In genomic region chr13:40377783-40378182, GRCh38 we compare ENCODE assay signal across 10 cellular contexts.
DNase-seq lines count a peak whose midpoint lies in the region; TF ChIP-seq lines count a peak whose summit lies in the region.
"Had no signal": no experiment of that assay in that cellular context is flagged by ENCODE, and none has a peak within 500 bp of the region (broad histone marks: within the 10 kb centered on the region; RNA-seq: fewer than 3 reads in every experiment).

No MANE protein-coding gene starts in this region.

- TF ChIP-seq CTCF in fibroblast of villous mesenchyme (IDR thresholded peaks at IDR 0.05; ENCODE audit: insufficient read depth, low read depth, low read length) = no peak

- H3K4me3 ChIP-seq in fibroblast of villous mesenchyme (ENCODE audit: low read depth, low read length) = no peak overlapping the region

- DNase-seq in ELR (ENCODE audit: low read depth) = peak; percentile 7
- peak; percentile 45 to 57 for DNase-seq in activated CD4-positive, alpha-beta T cell treated with anti-CD3 and anti-CD28 coated beads, Interleukin-2, amount 50 U/mL, for 48 hours
- DNase-seq in fibroblast of villous mesenchyme (ENCODE audit: low read depth) = peak; percentile 27
- peak in 2 of 3 experiments; percentile 13 for DNase-seq in stimulated activated CD4-positive, alpha-beta T cell treated with anti-CD3 and anti-CD28 coated beads, TNF-alpha, amount 100 ng/mL, for 4 hours (ENCODE audit: low read depth in 3 of 3)
- DNase-seq in NCI-H1417 treated with DMSO at 0.1 percent for 48 hours (lab: John Stamatoyannopoulos, UW) = no peak
- no peak for DNase-seq in NCI-H2107 treated with DMSO at 0.1 percent for 48 hours (lab: John Stamatoyannopoulos, UW; ENCODE audit: unreplicated experiment)
- no peak for DNase-seq in NCI-H1436 treated with DMSO at 0.1 percent for 48 hours (lab: John Stamatoyannopoulos, UW)
- DNase-seq: amygdala, midbrain, NCI-H774 had no signal

Comparison
In these comparisons a context has a peak if more than half of its experiments do, and no peak if none do; other contexts are left out.
1. DNase-seq: peak in ELR (single experiment), activated CD4-positive, alpha-beta T cell treated with anti-CD3 and anti-CD28 coated beads, Interleukin-2, amount 50 U/mL, for 48 hours (2 of 2), fibroblast of villous mesenchyme (single experiment) and stimulated activated CD4-positive, alpha-beta T cell treated with anti-CD3 and anti-CD28 coated beads, TNF-alpha, amount 100 ng/mL, for 4 hours (2 of 3); none in NCI-H1417 treated with DMSO at 0.1 percent for 48 hours (single experiment), NCI-H2107 treated with DMSO at 0.1 percent for 48 hours (single experiment) and NCI-H1436 treated with DMSO at 0.1 percent for 48 hours (single experiment).